Comparison of ENCODE assay signal across 22 cellular contexts in the genomic region with DNA sequence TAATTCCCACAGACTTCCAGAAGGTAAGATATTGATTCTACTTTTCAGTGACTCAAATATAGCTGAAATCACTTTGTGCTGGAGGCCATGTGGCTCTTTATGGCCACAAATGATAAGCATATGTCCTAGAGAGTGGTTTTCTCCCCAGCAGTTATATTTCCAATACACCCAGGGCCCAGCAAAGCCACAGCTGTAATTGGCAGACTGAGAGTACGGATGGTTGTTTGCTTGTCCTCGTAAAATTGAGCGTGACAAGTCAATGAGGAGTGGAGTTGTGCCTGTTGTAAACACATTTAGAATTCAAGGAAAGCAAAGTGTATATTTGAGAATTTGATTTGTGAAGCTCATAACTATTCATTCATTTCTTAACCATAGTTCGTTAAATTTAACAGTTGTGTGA.
"Had no signal": no experiment of that assay in that cellular context is flagged by ENCODE, and none has a peak within 500 bp of the region (broad histone marks: within the 10 kb centered on the region; RNA-seq: fewer than 3 reads in every experiment).

No MANE protein-coding gene starts in this region.

- H3K36me3 ChIP-seq: gastrocnemius medialis, heart left ventricle, left ventricle myocardium inferior had no signal

- H3K4me3 ChIP-seq: dorsolateral prefrontal cortex, gastrocnemius medialis, heart left ventricle, left ventricle myocardium inferior, smooth muscle cell, testis had no signal

- H3K27ac ChIP-seq: dorsolateral prefrontal cortex, gastrocnemius medialis, heart left ventricle, left ventricle myocardium inferior, testis had no signal

- H3K9me3 ChIP-seq: gastrocnemius medialis, heart left ventricle, left ventricle myocardium inferior, testis had no signal

- ATAC-seq: activated CD8-positive, alpha-beta T cell treated with anti-CD3 and anti-CD28 coated beads for 36 hours; activated naive CD8-positive, alpha-beta T cell treated with anti-CD3 and anti-CD28 coated beads, Interleukin-2, amount 50 U/mL, for 24 hours; gastrocnemius medialis; heart left ventricle; sciatic nerve; stimulated activated effector memory CD8-positive, alpha-beta T cell treated with anti-CD3 and anti-CD28 coated beads, Interleukin-12 subunit alpha, Interleukin-12 subunit beta, amount 100 ng/mL, for 72 hours had no signal

- DNase-seq: activated CD4-positive, alpha-beta T cell treated with anti-CD3 and anti-CD28 coated beads for 48 hours; activated CD4-positive, CD25-positive, alpha-beta regulatory T cell; activated CD8-positive, alpha-beta T cell treated with anti-CD3 and anti-CD28 coated beads for 36 hours; activated naive CD4-positive, alpha-beta T cell treated with anti-CD3 and anti-CD28 coated beads, Interleukin-2, amount 10 ng/mL, durations not matched to agents 7 days and 5 days; activated naive CD8-positive, alpha-beta T cell treated with anti-CD3 and anti-CD28 coated beads, Interleukin-2, amount 50 U/mL, for 24 hours; activated T-cell treated with anti-CD3 and anti-CD28 coated beads, Interleukin-2, amount 50 U/mL, for 1 hour; anterior cingulate cortex; caudate nucleus; dorsolateral prefrontal cortex; endodermal cell; gastrocnemius medialis; heart left ventricle; left ventricle myocardium inferior; mammary epithelial cell; midbrain; nephron progenitor cell; nucleus accumbens; stimulated activated CD4-positive, alpha-beta T cell treated with anti-CD3 and anti-CD28 coated beads, Interleukin-4, amount 100 ng/mL, for 1 hour; testis had no signal

- H3K4me1 ChIP-seq: gastrocnemius medialis, heart left ventricle, left ventricle myocardium inferior, testis had no signal

- H3K27me3 ChIP-seq: gastrocnemius medialis, heart left ventricle, testis had no signal
